ENCODE assay signal across 1 cellular context in genomic region chr3:152071924-152072323, GRCh38.
TF ChIP-seq lines count a peak whose summit lies in the region.

No MANE protein-coding gene starts in this region.

TF ChIP-seq in GM23338, 12 proteins besides CTCF, POLR2A, EP300 and RAD21 (continued from another document):
- no peak for TF ChIP-seq ZNF462 (CRISPR knock-in tag; IDR thresholded peaks at IDR 0.05)
- no peak for TF ChIP-seq ZNF331 (CRISPR knock-in tag; IDR thresholded peaks at IDR 0.05; ENCODE audit: low read depth)
- TF ChIP-seq ETS1 (IDR thresholded peaks at IDR 0.05): no peak
- no peak for TF ChIP-seq EZH2 (IDR thresholded peaks at IDR 0.05; ENCODE audit: low read depth, unreplicated experiment)
- TF ChIP-seq JUNB (IDR thresholded peaks at IDR 0.05; ENCODE audit: unreplicated experiment): no peak
